ENCODE assay signal across 1 cellular context in genomic region chr7:90403174-90404113, GRCh38.
TF ChIP-seq lines count a peak whose summit lies in the region.

Gene CLDN12, plus strand, starts transcription at chr7:90403461. Its CDS starts 9,216 bp downstream, at chr7:90412677.

TF ChIP-seq in GM12878, 131 proteins besides CTCF, POLR2A, EP300 and RAD21 (continued from another document and continues in another):
- TF ChIP-seq PRDM15 (CRISPR knock-in tag; IDR thresholded peaks at IDR 0.05) (no peak), BCL3 (IDR thresholded peaks at IDR 0.05; ENCODE audit: borderline replicate concordance, insufficient read depth, low read depth, low read length, poor library complexity, severe bottlenecking) (no peak), REST (IDR thresholded peaks at IDR 0.05; ENCODE audit: low read depth, low read length) (no peak), RCOR1 (conservative IDR thresholded peaks at IDR 0.05; ENCODE audit: low read depth, low read length) (no peak; the same call in none of the 2 replicates), CHD4 (IDR thresholded peaks at IDR 0.05) (no peak), JUND (IDR thresholded peaks at IDR 0.05; ENCODE audit: low read depth, low read length) (peak; percentile 45; the same call in 1 of the 2 replicates), BCLAF1 (IDR thresholded peaks at IDR 0.05) (no peak), ZSCAN29 (IDR thresholded peaks at IDR 0.05) (no peak), IKZF1 (conservative IDR thresholded peaks at IDR 0.05) (peak; percentile 92), ZNF687 (IDR thresholded peaks at IDR 0.05) (peak; percentile 73), KAT2A (conservative IDR thresholded peaks at IDR 0.05; ENCODE audit: control insufficient read depth, low read depth, low read length) (no peak), CBX5 (IDR thresholded peaks at IDR 0.05; ENCODE audit: low read depth) (no peak), SRF (IDR thresholded peaks at IDR 0.05; ENCODE audit: low read depth in 2 of 2, low read length in 2 of 2) (0 out of 4 replicates have a peak, but pooled peaks of 1 of the 2 experiments have one; percentile 41), USF2 (IDR thresholded peaks at IDR 0.05; ENCODE audit: borderline replicate concordance, low read depth, low read length) (no peak), ZNF24 (IDR thresholded peaks at IDR 0.05) (0 out of 2 replicates have a peak, but pooled peaks have one; percentile 21), WRNIP1 (IDR thresholded peaks at IDR 0.05; ENCODE audit: borderline replicate concordance, low read depth, low read length) (no peak), NBN (IDR thresholded peaks at IDR 0.05) (peak; percentile 96), PBX3 (IDR thresholded peaks at IDR 0.05; ENCODE audit: insufficient replicate concordance, low read depth, low read length) (peak; percentile 61), ZNF592 (IDR thresholded peaks at IDR 0.05) (peak; percentile 86; the same call in 1 of the 2 replicates), ETV6 (conservative IDR thresholded peaks at IDR 0.05 in 1 of 2, IDR thresholded peaks at IDR 0.05 in 1 of 2; ENCODE audit: borderline replicate concordance in 1 of 2, low read depth in 1 of 2) (no peak), DPF2 (IDR thresholded peaks at IDR 0.05) (peak; percentile 84), NFIC (IDR thresholded peaks at IDR 0.05; ENCODE audit: low read depth, low read length) (peak; percentile 71), IRF4 (IDR thresholded peaks at IDR 0.05; ENCODE audit: low read depth, low read length) (peak; percentile 36; the same call in 1 of the 2 replicates), CBX3 (IDR thresholded peaks at IDR 0.05; ENCODE audit: borderline replicate concordance, low read depth) (no peak), ATF2 (IDR thresholded peaks at IDR 0.05; ENCODE audit: low read length) (peak; percentile 90), BRCA1 (IDR thresholded peaks at IDR 0.05; ENCODE audit: low read depth, low read length) (no peak)
